ENCODE assay signal across 14 cellular contexts in the genomic region with DNA sequence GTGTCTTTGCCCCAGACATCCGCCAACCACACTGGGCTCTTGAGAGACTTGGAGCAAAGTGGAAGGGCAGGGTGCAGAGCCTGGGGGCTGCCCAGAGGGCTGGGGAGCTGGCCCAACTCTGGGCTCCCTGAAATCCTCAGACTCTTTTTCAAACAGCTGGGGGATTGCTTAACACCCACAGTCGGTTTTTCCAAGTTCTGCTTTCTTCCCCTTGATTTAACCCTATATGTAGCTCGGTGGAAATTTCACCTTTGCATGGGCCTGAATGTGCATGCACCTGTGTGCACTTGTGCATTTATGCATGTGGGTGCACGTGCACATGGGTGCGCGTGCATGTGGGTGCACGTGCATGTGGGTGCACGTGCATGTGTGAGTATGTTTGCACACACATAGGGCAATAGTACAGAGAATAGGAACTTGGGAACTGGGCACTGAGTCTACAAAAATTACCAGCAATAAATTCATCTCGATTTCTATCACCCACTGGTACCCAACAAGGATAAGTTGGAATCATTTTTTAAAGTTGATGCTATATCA. TPM values are rescaled to one million over a fixed set of nuclear protein-coding genes. Genes with fewer than 3 reads are reported as not detected.
"Had no signal": no experiment of that assay in that cellular context is flagged by ENCODE, and none has a peak within 500 bp of the region (broad histone marks: within the 10 kb centered on the region; RNA-seq: fewer than 3 reads in every experiment).

No MANE protein-coding gene starts in this region.

- ATAC-seq: left cardiac atrium; pancreas; stimulated activated effector memory CD8-positive, alpha-beta T cell treated with anti-CD3 and anti-CD28 coated beads, Interleukin-12 subunit alpha, Interleukin-12 subunit beta, amount 100 ng/mL, for 72 hours had no signal

- H3K36me3 Mint-ChIP-seq: activated naive CD8-positive, alpha-beta T cell treated with anti-CD3 and anti-CD28 coated beads, Interleukin-2, amount 10 ng/mL, durations not matched to agents 7 days and 5 days; stimulated activated effector memory CD8-positive, alpha-beta T cell treated with anti-CD3 and anti-CD28 coated beads, Interleukin-12 subunit alpha, Interleukin-12 subunit beta, amount 100 ng/mL, for 72 hours had no signal

- DNase-seq: activated CD4-positive, alpha-beta T cell treated with anti-CD3 and anti-CD28 coated beads, Interleukin-2, amount 10 ng/mL, durations not matched to agents 7 days and 5 days; activated CD8-positive, alpha-beta memory T cell treated with anti-CD3 and anti-CD28 coated beads for 24 hours; activated naive CD8-positive, alpha-beta T cell treated with anti-CD3 and anti-CD28 coated beads, Interleukin-2, amount 10 ng/mL, durations not matched to agents 7 days and 5 days; cerebellar nuclear complex; foreskin melanocyte; head of caudate nucleus; left cardiac atrium; lower lobe of right lung; pancreas; stimulated activated CD4-positive, alpha-beta T cell treated with anti-CD3 and anti-CD28 coated beads, Interleukin-12 subunit alpha, Interleukin-12 subunit beta, amount 100 ng/mL, for 4 hours had no signal

- H3K9me3 Mint-ChIP-seq: T-helper 2 cell treated with Interferon-gamma antibody and Interleukin-4, amounts not matched to agents 5 μg/mL and 100 μg/mL, for 36 hours had no signal

- H3K4me3 Mint-ChIP-seq: activated CD4-positive, alpha-beta T cell treated with anti-CD3 and anti-CD28 coated beads, Interleukin-2, amount 10 ng/mL, durations not matched to agents 7 days and 5 days; activated naive CD8-positive, alpha-beta T cell treated with anti-CD3 and anti-CD28 coated beads, Interleukin-2, amount 10 ng/mL, durations not matched to agents 7 days and 5 days; activated T-helper 1 cell treated with anti-CD3 and anti-CD28 coated beads, Interleukin-12 subunit alpha, Interleukin-12 subunit beta, Interleukin-2, Interleukin-4 antibody, amounts not matched to agents 30 ng/mL and 10 ng/mL and 1 ng/mL, durations not matched to agents 14 hours and 24 hours and 36 hours; stimulated activated effector memory CD8-positive, alpha-beta T cell treated with anti-CD3 and anti-CD28 coated beads, Interleukin-12 subunit alpha, Interleukin-12 subunit beta, amount 100 ng/mL, for 72 hours; T-helper 2 cell treated with Interferon-gamma antibody and Interleukin-4, amounts not matched to agents 5 μg/mL and 100 μg/mL, for 36 hours had no signal

- H3K4me1 Mint-ChIP-seq: activated CD4-positive, alpha-beta T cell treated with anti-CD3 and anti-CD28 coated beads, Interleukin-2, amount 10 ng/mL, durations not matched to agents 7 days and 5 days; activated naive CD8-positive, alpha-beta T cell treated with anti-CD3 and anti-CD28 coated beads, Interleukin-2, amount 10 ng/mL, durations not matched to agents 7 days and 5 days; stimulated activated effector memory CD8-positive, alpha-beta T cell treated with anti-CD3 and anti-CD28 coated beads, Interleukin-12 subunit alpha, Interleukin-12 subunit beta, amount 100 ng/mL, for 72 hours had no signal

- H3K27me3 Mint-ChIP-seq: activated naive CD8-positive, alpha-beta T cell treated with anti-CD3 and anti-CD28 coated beads, Interleukin-2, amount 10 ng/mL, durations not matched to agents 7 days and 5 days had no signal

- H3K27ac Mint-ChIP-seq: activated CD4-positive, alpha-beta T cell treated with anti-CD3 and anti-CD28 coated beads, Interleukin-2, amount 10 ng/mL, durations not matched to agents 7 days and 5 days; activated naive CD8-positive, alpha-beta T cell treated with anti-CD3 and anti-CD28 coated beads, Interleukin-2, amount 10 ng/mL, durations not matched to agents 7 days and 5 days; activated T-helper 1 cell treated with anti-CD3 and anti-CD28 coated beads, Interleukin-12 subunit alpha, Interleukin-12 subunit beta, Interleukin-2, Interleukin-4 antibody, amounts not matched to agents 30 ng/mL and 10 ng/mL and 1 ng/mL, durations not matched to agents 14 hours and 24 hours and 36 hours; stimulated activated effector memory CD8-positive, alpha-beta T cell treated with anti-CD3 and anti-CD28 coated beads, Interleukin-12 subunit alpha, Interleukin-12 subunit beta, amount 100 ng/mL, for 72 hours; T-helper 2 cell treated with Interferon-gamma antibody and Interleukin-4, amounts not matched to agents 5 μg/mL and 100 μg/mL, for 36 hours had no signal

RNA-seq across cellular contexts. Expression of a gene that starts 52.3 kb away (rescaled TPM):
- total RNA-seq: activated CD4-positive, alpha-beta T cell treated with anti-CD3 and anti-CD28 coated beads, Interleukin-2, amount 10 ng/mL, durations not matched to agents 7 days and 5 days; activated naive CD8-positive, alpha-beta T cell treated with anti-CD3 and anti-CD28 coated beads, Interleukin-2, amount 10 ng/mL, durations not matched to agents 7 days and 5 days; activated T-helper 1 cell treated with anti-CD3 and anti-CD28 coated beads, Interleukin-12 subunit alpha, Interleukin-12 subunit beta, Interleukin-2, Interleukin-4 antibody, amounts not matched to agents 30 ng/mL and 10 ng/mL and 1 ng/mL, durations not matched to agents 14 hours and 24 hours and 36 hours; fibroblast of lung had no signal
